14 cellular contexts compared by ENCODE assay signal in genomic region chr6:38171997-38172738, GRCh38.
"Had no signal": no experiment of that assay in that cellular context is flagged by ENCODE, and none has a peak within 500 bp of the region (broad histone marks: within the 10 kb centered on the region; RNA-seq: fewer than 3 reads in every experiment).

No MANE protein-coding gene starts in this region.

- H3K27me3 ChIP-seq: gastroesophageal sphincter, heart left ventricle, stomach, suprapubic skin, tibial nerve had no signal

- H3K9me3 ChIP-seq: gastroesophageal sphincter, heart left ventricle, stomach, suprapubic skin, tibial nerve had no signal

- ATAC-seq: activated T-cell treated with anti-CD3 and anti-CD28 coated beads, Interleukin-2, amount 50 U/mL, for 4 hours; gastroesophageal sphincter; heart left ventricle had no signal

- DNase-seq: activated CD4-positive, alpha-beta T cell treated with anti-CD3 and anti-CD28 coated beads, Interleukin-2, amount 50 U/mL, for 1 hour; activated naive CD4-positive, alpha-beta T cell treated with Interleukin-2 at 50 U/mL for 16 hours; activated naive CD8-positive, alpha-beta T cell treated with anti-CD3 and anti-CD28 coated beads, Interleukin-2, amount 10 ng/mL, durations not matched to agents 7 days and 5 days; activated T-cell treated with anti-CD3 and anti-CD28 coated beads, Interleukin-2, amount 50 U/mL, for 4 hours; amniotic stem cell; mesenchymal stem cell; stimulated activated CD4-positive, alpha-beta T cell treated with anti-CD3 and anti-CD28 coated beads, Interleukin-4, amount 100 ng/mL, for 24 hours; stomach had no signal

- H3K9me3 Mint-ChIP-seq: activated naive CD8-positive, alpha-beta T cell treated with anti-CD3 and anti-CD28 coated beads, Interleukin-2, amount 10 ng/mL, durations not matched to agents 7 days and 5 days; activated T-cell treated with anti-CD3 and anti-CD28 coated beads, Interleukin-2, amount 50 U/mL, for 4 hours had no signal

- H3K4me1 ChIP-seq: gastroesophageal sphincter, suprapubic skin had no signal

- H3K36me3 Mint-ChIP-seq: activated naive CD8-positive, alpha-beta T cell treated with anti-CD3 and anti-CD28 coated beads, Interleukin-2, amount 10 ng/mL, durations not matched to agents 7 days and 5 days had no signal

- H3K27ac Mint-ChIP-seq: activated naive CD8-positive, alpha-beta T cell treated with anti-CD3 and anti-CD28 coated beads, Interleukin-2, amount 10 ng/mL, durations not matched to agents 7 days and 5 days had no signal

- H3K27me3 Mint-ChIP-seq: activated naive CD8-positive, alpha-beta T cell treated with anti-CD3 and anti-CD28 coated beads, Interleukin-2, amount 10 ng/mL, durations not matched to agents 7 days and 5 days had no signal

- H3K4me1 Mint-ChIP-seq: activated naive CD8-positive, alpha-beta T cell treated with anti-CD3 and anti-CD28 coated beads, Interleukin-2, amount 10 ng/mL, durations not matched to agents 7 days and 5 days had no signal

- H3K4me3 ChIP-seq: coronary artery, gastroesophageal sphincter, heart left ventricle, stomach, suprapubic skin, tibial nerve had no signal

- H3K27ac ChIP-seq: coronary artery, epithelial cell of prostate, gastroesophageal sphincter, heart left ventricle, stomach, suprapubic skin, tibial nerve had no signal

- H3K4me3 Mint-ChIP-seq: activated naive CD8-positive, alpha-beta T cell treated with anti-CD3 and anti-CD28 coated beads, Interleukin-2, amount 10 ng/mL, durations not matched to agents 7 days and 5 days; activated T-cell treated with anti-CD3 and anti-CD28 coated beads, Interleukin-2, amount 50 U/mL, for 4 hours had no signal
